Comparison of ENCODE assay signal across 32 cellular contexts in genomic region chr20:21714297-21715192, GRCh38. TPM values are rescaled to one million over a fixed set of nuclear protein-coding genes. Genes with fewer than 3 reads are reported as not detected.
DNase-seq lines count a peak whose midpoint lies in the region; ATAC-seq, FAIRE-seq and TF ChIP-seq lines count a peak whose summit lies in the region.
"Had no signal": no experiment of that assay in that cellular context is flagged by ENCODE, and none has a peak within 500 bp of the region (broad histone marks: within the 10 kb centered on the region; RNA-seq: fewer than 3 reads in every experiment).

No MANE protein-coding gene starts in this region.

- H3K36me3 ChIP-seq in HUES6 (ENCODE audit: control insufficient read depth, insufficient read depth, low read length) (no peaks in the 10 kb centered on the region), H1 (ENCODE audit: control insufficient read depth in 2 of 4, insufficient read depth in 4 of 4, low read length in 3 of 4) (no peaks in the 10 kb centered on the region), adrenal gland (replicated peaks in 1 of 2) (no peaks in the 10 kb centered on the region)
- H3K36me3 ChIP-seq in CD8-positive, alpha-beta memory T cell (ENCODE audit: insufficient read depth, low read length), result no peaks in the 10 kb centered on the region
- H3K36me3 ChIP-seq: colonic mucosa, MG63, SJSA1, tibial nerve had no signal

- H2BK20ac ChIP-seq in H1 (ENCODE audit: low read length), result peak overlapping the region; percentile 34; the same call in 1 of the 2 replicates

- no peak overlapping the region for H3K4ac ChIP-seq in H1 (replicated peaks; ENCODE audit: insufficient read length, low read depth, low read length)

- peaks cover 9% of the 10 kb centered on the region; the same call in 1 of the 2 replicates for H3K23me2 ChIP-seq in H1 (ENCODE audit: low read depth, low read length)

- H3K4me3 ChIP-seq in HUES6 (ENCODE audit: low read depth, low read length) (peak overlapping the region; percentile 58), H1 (ENCODE audit: extremely low read depth in 1 of 4, insufficient read depth in 2 of 4, low read depth in 3 of 4, low read length in 4 of 4) (peak overlapping the region; percentile 25 to 58 (median 34); a peak in 7 of 8 replicates), adrenal gland (no peak overlapping the region)
- H3K4me3 ChIP-seq in CD8-positive, alpha-beta memory T cell (ENCODE audit: low read length), result no peak overlapping the region
- H3K4me3 ChIP-seq: colonic mucosa, MG63, SJSA1, tibial nerve had no signal

- H2BK120ac ChIP-seq in H1 (replicated peaks; ENCODE audit: low read depth, low read length), result no peak overlapping the region

- no peaks in the 10 kb centered on the region for H3K36me3 Mint-ChIP-seq in CD8-positive, alpha-beta memory T cell
- H3K36me3 Mint-ChIP-seq in natural killer cell treated with Interleukin-12 subunit alpha and Interleukin-12 subunit beta and Interleukin-15 and Interleukin-18, amount 100 ng/mL, for 72 hours, result peaks cover 6% of the 10 kb centered on the region

- H3K79me1 ChIP-seq in H1 (ENCODE audit: low read depth, low read length), result no peaks in the 10 kb centered on the region

- no peaks in the 10 kb centered on the region for H3K9me3 ChIP-seq in HUES6 (ENCODE audit: control insufficient read depth, insufficient read depth, low read depth, low read length)
- H3K9me3 ChIP-seq in H1 (ENCODE audit: insufficient read depth in 2 of 2, low read depth in 1 of 2, low read length in 1 of 2), result no peaks in the 10 kb centered on the region
- no peaks in the 10 kb centered on the region for H3K9me3 ChIP-seq in CD8-positive, alpha-beta memory T cell (ENCODE audit: low read length)
- no peaks in the 10 kb centered on the region for H3K9me3 ChIP-seq in adrenal gland (replicated peaks in 1 of 3)
- H3K9me3 ChIP-seq: colonic mucosa, MG63, SJSA1, tibial nerve had no signal

- CTCF ChIA-PET in H1 (lab: Charles Lee; ENCODE audit: partially characterized antibody), result interaction anchor here (0.8 to 5.3 kb wide), 3 partner anchors 9 to 55 kb away, joined by 3 to 58 read pairs (median 9); partner anchors contain the start of gene PAX1
- CTCF ChIA-PET in CD8-positive, alpha-beta memory T cell (lab: Charles Lee), result no interaction called here

- H3K4me3 Mint-ChIP-seq in CD8-positive, alpha-beta memory T cell, result no peak overlapping the region
- no peak overlapping the region for H3K4me3 Mint-ChIP-seq in natural killer cell treated with Interleukin-12 subunit alpha and Interleukin-12 subunit beta and Interleukin-15 and Interleukin-18, amount 100 ng/mL, for 72 hours
- H3K4me3 Mint-ChIP-seq: activated T-cell treated with anti-CD3 and anti-CD28 coated beads, Interleukin-2, amount 50 U/mL, for 24 hours; HFFc6; memory B cell; stimulated activated naive CD8-positive, alpha-beta T cell treated with anti-CD3 and anti-CD28 coated beads, Interleukin-15, amount 100 ng/mL, for 72 hours had no signal

- H2BK5ac ChIP-seq in H1 (ENCODE audit: low read depth, low read length), result no peak overlapping the region

- DNase-seq in H1 (ENCODE audit: low read depth in 1 of 2, low spot score in 2 of 2), result peak in 1 of 2 experiments; percentile 85
- peak; percentile 55 for DNase-seq in islet precursor cell
- peak; percentile 41 for DNase-seq in retina
- DNase-seq in stimulated activated CD4-positive, alpha-beta T cell treated with anti-CD3 and anti-CD28 coated beads, Interleukin-2, amount 100 ng/mL, for 24 hours, result no peak
- DNase-seq in CD8-positive, alpha-beta memory T cell, result no peak
- no peak for DNase-seq in natural killer cell treated with Interleukin-12 subunit alpha and Interleukin-12 subunit beta and Interleukin-15 and Interleukin-18, amount 100 ng/mL, for 72 hours (ENCODE audit: low spot score)
- no peak for DNase-seq in adrenal gland
- DNase-seq: activated CD4-positive, alpha-beta T cell treated with anti-CD3 and anti-CD28 coated beads for 48 hours; activated naive CD4-positive, alpha-beta T cell; activated T-cell treated with anti-CD3 and anti-CD28 coated beads, Interleukin-2, amount 50 U/mL, for 24 hours; amygdala; Calu3; colonic mucosa; effector memory CD4-positive, alpha-beta T cell; foreskin fibroblast; HFFc6; KBM-7; left colon; MG63; NCI-H1436 treated with DMSO at 0.1 percent for 48 hours; NCI-H524; right cardiac atrium; stimulated activated naive CD8-positive, alpha-beta T cell treated with anti-CD3 and anti-CD28 coated beads, Interleukin-15, amount 100 ng/mL, for 72 hours had no signal

- H3K9ac ChIP-seq in HUES6 (ENCODE audit: low read length) (peak overlapping the region; percentile 31), H1 (replicated peaks in 1 of 4; ENCODE audit: extremely low read depth in 1 of 4, low read depth in 3 of 4, low read length in 3 of 4) (no peak overlapping the region)

- H3K4me2 ChIP-seq in H1 (ENCODE audit: insufficient read depth in 1 of 2, low read depth in 2 of 2, low read length in 2 of 2), result peak overlapping the region; percentile 76 to 95

- WGBS in H1 (ENCODE audit: extremely low coverage in 1 of 2, insufficient coverage in 1 of 2, insufficient read length in 1 of 2, insufficient replicate concordance in 2 of 2, low coverage in 1 of 2, low lambda C conversion rate in 2 of 2, missing lambda C conversion rate in 1 of 2), 2 experiments, result 3% methylated on average over 49 of the region's 54 CpGs; no CpG with 5 or more reads in 1 of the 2 experiments
- 2 to 4% (median 3%) methylated on average over 22 to 54 of the region's 54 CpGs for WGBS in adrenal gland, 4 donors

- H2AK5ac ChIP-seq in H1 (ENCODE audit: low read depth, low read length), result no peak overlapping the region

- peaks cover 7 to 25% of the 10 kb centered on the region in 2 experiments for H4K20me1 ChIP-seq in H1 (replicated peaks in 1 of 2; ENCODE audit: control insufficient read depth in 1 of 2, insufficient read depth in 2 of 2, low read length in 2 of 2)

- TF ChIP-seq RAD21 in H1 (IDR thresholded peaks at IDR 0.05 in 1 of 2, conservative IDR thresholded peaks at IDR 0.05 in 1 of 2; ENCODE audit: low read depth in 2 of 2, low read length in 2 of 2), result no peak

- TF ChIP-seq POLR2A in H1 (IDR thresholded peaks at IDR 0.05; ENCODE audit: control extremely low read depth in 1 of 2, low read depth in 2 of 2, low read length in 2 of 2) (no peak), adrenal gland (IDR thresholded peaks at IDR 0.05) (no peak)

- H3K18ac ChIP-seq in H1 (ENCODE audit: extremely low read depth, low read length), result peak overlapping the region; percentile 19; the same call in 1 of the 2 replicates

- TF ChIP-seq CTCF in H1 (IDR thresholded peaks at IDR 0.05; ENCODE audit: control extremely low read depth in 1 of 3, insufficient read depth in 1 of 3, low read depth in 1 of 3, low read length in 3 of 3) (no peak), adrenal gland (IDR thresholded peaks at IDR 0.05) (no peak)

- intact Hi-C loops in adrenal gland (cut with DNase I), result loop anchor here (5.0 to 10.0 kb wide), 4 partner anchors 390 to 598 kb away; no protein-coding TSS in a partner anchor

- H4K91ac ChIP-seq in H1 (replicated peaks; ENCODE audit: insufficient read length, low read length), result no peak overlapping the region

- H3K9me3 Mint-ChIP-seq in CD8-positive, alpha-beta memory T cell, result peaks cover 0 to 6% (median 0%) of the 10 kb centered on the region in 5 donors
- no peaks in the 10 kb centered on the region for H3K9me3 Mint-ChIP-seq in natural killer cell treated with Interleukin-12 subunit alpha and Interleukin-12 subunit beta and Interleukin-15 and Interleukin-18, amount 100 ng/mL, for 72 hours
- H3K9me3 Mint-ChIP-seq: activated T-cell treated with anti-CD3 and anti-CD28 coated beads, Interleukin-2, amount 50 U/mL, for 24 hours; HFFc6; stimulated activated naive CD8-positive, alpha-beta T cell treated with anti-CD3 and anti-CD28 coated beads, Interleukin-15, amount 100 ng/mL, for 72 hours had no signal

- H3K4me1 Mint-ChIP-seq in CD8-positive, alpha-beta memory T cell, result peaks cover 0 to under 1% (median 0%) of the 10 kb centered on the region in 3 donors
- no peaks in the 10 kb centered on the region for H3K4me1 Mint-ChIP-seq in natural killer cell treated with Interleukin-12 subunit alpha and Interleukin-12 subunit beta and Interleukin-15 and Interleukin-18, amount 100 ng/mL, for 72 hours (ENCODE audit: low read depth in 2 of 2)

- POLR2A ChIA-PET in H1 (lab: Charles Lee; ENCODE audit: partially characterized antibody), result interaction anchor here (0.5 to 2.9 kb wide), 4 partner anchors 9 to 13 kb away, joined by 3 to 8 read pairs (median 3); no protein-coding TSS in a partner anchor
- POLR2A ChIA-PET in CD8-positive, alpha-beta memory T cell (lab: Charles Lee), result no interaction called here

- H3K79me2 ChIP-seq in H1 (ENCODE audit: control insufficient read depth in 1 of 2, insufficient read depth in 2 of 2, low read length in 2 of 2), result no peaks in the 10 kb centered on the region

- no peak overlapping the region for H3K23ac ChIP-seq in H1 (ENCODE audit: insufficient read length)

- H3K27me3 ChIP-seq in HUES6 (ENCODE audit: control insufficient read depth, insufficient read depth, low read length) (peaks cover 99% of the 10 kb centered on the region), H1 (replicated peaks in 1 of 4; ENCODE audit: control insufficient read depth in 3 of 4, extremely low read depth in 1 of 4, insufficient read depth in 3 of 4, low read length in 3 of 4) (peaks cover 66 to 96% (median 86%) of the 10 kb centered on the region in 4 experiments), adrenal gland (peaks cover 51% of the 10 kb centered on the region)
- H3K27me3 ChIP-seq in CD8-positive, alpha-beta memory T cell (ENCODE audit: insufficient read depth, low read length, poor library complexity, severe bottlenecking), result no peaks in the 10 kb centered on the region
- H3K27me3 ChIP-seq: MG63, SJSA1 had no signal

- H4K8ac ChIP-seq in H1 (ENCODE audit: extremely low read depth, insufficient read depth, low read length), result peak overlapping the region; percentile 43

- H3K27ac ChIP-seq in HUES6 (ENCODE audit: low read depth, low read length), result no peak overlapping the region
- H3K27ac ChIP-seq in H1 (ENCODE audit: low read depth, low read length), result no peak overlapping the region
- no peak overlapping the region for H3K27ac ChIP-seq in CD8-positive, alpha-beta memory T cell (ENCODE audit: low read depth, low read length)
- H3K27ac ChIP-seq in adrenal gland, result no peak overlapping the region
- H3K27ac ChIP-seq: C4-2B, colonic mucosa, SJSA1, tibial nerve had no signal

- H2BK15ac ChIP-seq in H1 (ENCODE audit: low read length), result no peak overlapping the region

- H3K14ac ChIP-seq in H1 (ENCODE audit: insufficient read length), result no peak overlapping the region

- ATAC-seq in natural killer cell treated with Interleukin-12 subunit alpha and Interleukin-12 subunit beta and Interleukin-15 and Interleukin-18, amount 100 ng/mL, for 72 hours, result no peak
- ATAC-seq: left colon; stimulated activated naive CD8-positive, alpha-beta T cell treated with anti-CD3 and anti-CD28 coated beads, Interleukin-15, amount 100 ng/mL, for 72 hours had no signal

- peaks cover 42 to 60% of the 10 kb centered on the region in 2 donors for H3K27me3 Mint-ChIP-seq in CD8-positive, alpha-beta memory T cell
- peaks cover 38 to 58% of the 10 kb centered on the region in 2 donors for H3K27me3 Mint-ChIP-seq in natural killer cell treated with Interleukin-12 subunit alpha and Interleukin-12 subunit beta and Interleukin-15 and Interleukin-18, amount 100 ng/mL, for 72 hours

- peaks cover 19% of the 10 kb centered on the region; the same call in 1 of the 2 replicates for H3K4me1 ChIP-seq in HUES6 (ENCODE audit: control insufficient read depth, insufficient read depth, low read length)
- peaks cover 3 to 13% (median 5%) of the 10 kb centered on the region in 4 experiments; a peak in 6 of 7 replicates for H3K4me1 ChIP-seq in H1 (replicated peaks in 1 of 4; ENCODE audit: control insufficient read depth in 3 of 4, insufficient read depth in 4 of 4, low read length in 3 of 4)
- no peaks in the 10 kb centered on the region for H3K4me1 ChIP-seq in CD8-positive, alpha-beta memory T cell (ENCODE audit: insufficient read depth, low read length)
- no peaks in the 10 kb centered on the region for H3K4me1 ChIP-seq in adrenal gland (replicated peaks in 1 of 2)
- H3K4me1 ChIP-seq: colonic mucosa, SJSA1 had no signal

- no peak overlapping the region for H3K56ac ChIP-seq in H1 (replicated peaks; ENCODE audit: insufficient read length, low read depth, low read length)

- peak; percentile 66 for FAIRE-seq in H1 (lab: Jason Lieb, UNC)
- FAIRE-seq: bronchial epithelial cell had no signal

- no peak for TF ChIP-seq EP300 in H1 (IDR thresholded peaks at IDR 0.05; ENCODE audit: borderline replicate concordance in 1 of 2, low read depth in 2 of 2, low read length in 2 of 2)

- peak overlapping the region; percentile 83; the same call in 1 of the 2 replicates for H2AFZ ChIP-seq in H1 (ENCODE audit: low read length)

- H3K27ac Mint-ChIP-seq in CD8-positive, alpha-beta memory T cell, result no peak overlapping the region
- H3K27ac Mint-ChIP-seq in natural killer cell treated with Interleukin-12 subunit alpha and Interleukin-12 subunit beta and Interleukin-15 and Interleukin-18, amount 100 ng/mL, for 72 hours, result no peak overlapping the region
- H3K27ac Mint-ChIP-seq: activated T-cell treated with anti-CD3 and anti-CD28 coated beads, Interleukin-2, amount 50 U/mL, for 24 hours; HFFc6; memory B cell; stimulated activated naive CD8-positive, alpha-beta T cell treated with anti-CD3 and anti-CD28 coated beads, Interleukin-15, amount 100 ng/mL, for 72 hours had no signal

- H2BK12ac ChIP-seq in H1 (ENCODE audit: low read depth, low read length), result peak overlapping the region; percentile 68; the same call in 1 of the 2 replicates

- H4K5ac ChIP-seq in H1 (ENCODE audit: insufficient read length, low read depth, low read length), result no peak overlapping the region

RNA-seq across cellular contexts. Expression of gene PAX1, which starts 9.1 kb away (rescaled TPM):
- total RNA-seq in H1 (2021; fragmentation: NEBNext Ultra II Directional; extraction: Animal tissue kit (Norgen Biotek cat#: 25700)), result not detected in 2 replicates
- polyA plus RNA-seq in H1 (2011; rRNA removed) (not detected in 2 replicates), adrenal gland (not detected)
- polyA plus RNA-seq in H1 (2011; cell fraction: cytosol; rRNA removed), result not detected
- polyA plus RNA-seq in H1 (2011; cell fraction: nucleus; rRNA removed), result not detected
- polyA plus RNA-seq in H1 (2012, experiment 1 of 2), result not detected in 4 replicates
- not detected for polyA plus RNA-seq in H1 (2012, experiment 2 of 2)
- polyA plus RNA-seq in H1 (2013, experiment 1 of 2), result not detected
- polyA plus RNA-seq in H1 (2013, experiment 2 of 2), result not detected
- polyA minus RNA-seq in H1 (2011; rRNA and poly(A)+ RNA removed), result not detected in 2 replicates
- polyA minus RNA-seq in H1 (2011; cell fraction: cytosol; rRNA and poly(A)+ RNA removed), result not detected
- polyA minus RNA-seq in H1 (2011; cell fraction: nucleus; rRNA and poly(A)+ RNA removed), result not detected
- total RNA-seq in CD8-positive, alpha-beta memory T cell, result not detected
- not detected for polyA plus RNA-seq in CD8-positive, alpha-beta memory T cell
- not detected for total RNA-seq in natural killer cell treated with Interleukin-12 subunit alpha and Interleukin-12 subunit beta and Interleukin-15 and Interleukin-18, amount 100 ng/mL, for 72 hours
- not detected for total RNA-seq in adrenal gland
- total RNA-seq: activated CD8-positive, alpha-beta memory T cell treated with anti-CD3 and anti-CD28 coated beads for 36 hours; bronchial epithelial cell; Calu3; colonic mucosa; HFFc6; left colon; osteocyte; right cardiac atrium; SJSA1; T-helper 2 cell treated with Interferon-gamma antibody and Interleukin-4, amounts not matched to agents 100 ng/mL and 5 ng/mL, for 36 hours; tibial nerve had no signal
- polyA plus RNA-seq: right cardiac atrium had no signal

Comparison
In these comparisons a context has a peak if more than half of its experiments do, and no peak if none do; other contexts are left out.
1. H3K4me3 ChIP-seq: peak in HUES6 (single experiment) and H1 (4 of 4); none in CD8-positive, alpha-beta memory T cell (single experiment) and adrenal gland (0 of 4).
2. DNase-seq: peak in islet precursor cell (single experiment) and retina (single experiment); none in stimulated activated CD4-positive, alpha-beta T cell treated with anti-CD3 and anti-CD28 coated beads, Interleukin-2, amount 100 ng/mL, for 24 hours (0 of 2), CD8-positive, alpha-beta memory T cell (0 of 5), natural killer cell treated with Interleukin-12 subunit alpha and Interleukin-12 subunit beta and Interleukin-15 and Interleukin-18, amount 100 ng/mL, for 72 hours (single experiment) and adrenal gland (0 of 7).